8 cellular contexts compared by ENCODE assay signal in genomic region chr17:44187131-44187899, GRCh38. TPM values are rescaled to one million over a fixed set of nuclear protein-coding genes. Genes with fewer than 3 reads are reported as not detected.
DNase-seq lines count a peak whose midpoint lies in the region; ATAC-seq and TF ChIP-seq lines count a peak whose summit lies in the region.

No MANE protein-coding gene starts in this region.

- 0 out of 2 replicates have a peak, but pooled peaks cover 5% of the 10 kb centered on the region for H4K20me1 ChIP-seq in DOHH2 (ENCODE audit: control insufficient read depth, insufficient read depth, low read depth, low read length)

- H3K4me3 ChIP-seq in DOHH2 (ENCODE audit: low read length) (peak overlapping the region; percentile 96), prostate gland (peak overlapping the region; percentile 93 to 96)

- H3K9me2 ChIP-seq in DOHH2 (replicated peaks; ENCODE audit: control insufficient read depth, low read length), result no peaks in the 10 kb centered on the region

- H3K27me3 ChIP-seq in DOHH2 (ENCODE audit: control insufficient read depth, low read length) (no peaks in the 10 kb centered on the region), foreskin keratinocyte (no peaks in the 10 kb centered on the region), prostate gland (replicated peaks; ENCODE audit: insufficient read depth) (no peaks in the 10 kb centered on the region)

- ATAC-seq in GM19463 (IDR thresholded peaks at IDR 0.05; ENCODE audit: unreplicated experiment), result peak; percentile 38
- ATAC-seq in HG03469 (IDR thresholded peaks at IDR 0.05; ENCODE audit: unreplicated experiment), result peak; percentile 11
- peak; percentile 49 for ATAC-seq in foreskin keratinocyte

- H3F3A ChIP-seq in DOHH2 (ENCODE audit: control insufficient read depth, insufficient read depth), result peaks cover 4% of the 10 kb centered on the region

- CTCF ChIA-PET in activated CD4-positive, alpha-beta memory T cell treated with anti-CD3 and anti-CD28 coated beads for 36 hours (lab: Charles Lee), result interaction anchor here (0.7 to 3.3 kb wide), 12 partner anchors 11 to 158 kb away, joined by 3 to 33 read pairs (median 4); partner anchors contain the start of genes GRN and HDAC5

- POLR2A ChIA-PET in activated CD4-positive, alpha-beta memory T cell treated with anti-CD3 and anti-CD28 coated beads for 36 hours (lab: Charles Lee), result interaction anchor here (0.7 to 4.8 kb wide), 7 partner anchors 11 to 158 kb away, joined by 3 to 22 read pairs (median 7); partner anchors contain the start of genes ATXN7L3 and HDAC5

- intact Hi-C loops in activated CD4-positive, alpha-beta memory T cell treated with anti-CD3 and anti-CD28 coated beads for 36 hours (cut with micrococcal nuclease), result loop anchor here (2.0 kb wide), 1 partner anchor 65 kb away; the partner anchor contains the start of gene HDAC5
- intact Hi-C loops in prostate gland (cut with DNase I), result no loop called here

- DNase-seq in activated CD4-positive, alpha-beta memory T cell treated with anti-CD3 and anti-CD28 coated beads for 36 hours, result peak; percentile 46
- DNase-seq in foreskin keratinocyte (no peak), prostate gland (ENCODE audit: low spot score) (no peak)
- DNase-seq in stimulated activated CD4-positive, alpha-beta T cell treated with anti-CD3 and anti-CD28 coated beads, Interleukin-15, amount 100 ng/mL, for 24 hours, result no peak
- no peak for DNase-seq in stimulated activated CD4-positive, alpha-beta T cell treated with anti-CD3 and anti-CD28 coated beads, Interleukin-4, amount 100 ng/mL, for 4 hours

- no peak for TF ChIP-seq POLR2A in prostate gland (IDR thresholded peaks at IDR 0.05)

- H3K4me2 ChIP-seq in DOHH2 (ENCODE audit: low read length), result peak overlapping the region; percentile 68

- H3K36me3 Mint-ChIP-seq in activated CD4-positive, alpha-beta memory T cell treated with anti-CD3 and anti-CD28 coated beads for 36 hours, result peaks cover 17% of the 10 kb centered on the region

- H3K27ac ChIP-seq in DOHH2 (ENCODE audit: low read depth, low read length), result peak overlapping the region; percentile 74
- H3K27ac ChIP-seq in foreskin keratinocyte, result peak overlapping the region; percentile 95
- H3K27ac ChIP-seq in prostate gland, result peak overlapping the region; percentile 99

- 1% methylated on average over 32 of the region's 32 CpGs for WGBS in prostate gland

- H3K9me3 Mint-ChIP-seq in activated CD4-positive, alpha-beta memory T cell treated with anti-CD3 and anti-CD28 coated beads for 36 hours, result no peaks in the 10 kb centered on the region

- H3K27ac Mint-ChIP-seq in activated CD4-positive, alpha-beta memory T cell treated with anti-CD3 and anti-CD28 coated beads for 36 hours, result peak overlapping the region; percentile 97

- peaks cover 31% of the 10 kb centered on the region for H3K36me3 ChIP-seq in DOHH2 (ENCODE audit: control insufficient read depth, low read length)
- H3K36me3 ChIP-seq in prostate gland, result no peaks in the 10 kb centered on the region

- H3K4me1 ChIP-seq in DOHH2 (ENCODE audit: control insufficient read depth, low read length) (peaks cover 28% of the 10 kb centered on the region), foreskin keratinocyte (peaks cover 14% of the 10 kb centered on the region), prostate gland (replicated peaks) (peaks cover 10% of the 10 kb centered on the region)

- H3K4me1 Mint-ChIP-seq in activated CD4-positive, alpha-beta memory T cell treated with anti-CD3 and anti-CD28 coated beads for 36 hours (ENCODE audit: low read depth), result peaks cover 38% of the 10 kb centered on the region

- H3K9me3 ChIP-seq in DOHH2 (ENCODE audit: control insufficient read depth, insufficient read depth, low read length), result no peaks in the 10 kb centered on the region
- H3K9me3 ChIP-seq in prostate gland, result no peaks in the 10 kb centered on the region

- no peaks in the 10 kb centered on the region for H3K27me3 Mint-ChIP-seq in activated CD4-positive, alpha-beta memory T cell treated with anti-CD3 and anti-CD28 coated beads for 36 hours

- TF ChIP-seq CTCF in DOHH2 (IDR thresholded peaks at IDR 0.05; ENCODE audit: low read depth, low read length, poor library complexity, severe bottlenecking), result no peak
- no peak for TF ChIP-seq CTCF in foreskin keratinocyte (conservative IDR thresholded peaks at IDR 0.05)
- TF ChIP-seq CTCF in prostate gland (IDR thresholded peaks at IDR 0.05), result no peak

- H3K4me3 Mint-ChIP-seq in activated CD4-positive, alpha-beta memory T cell treated with anti-CD3 and anti-CD28 coated beads for 36 hours, result peak overlapping the region; percentile 94

- peaks cover 58% of the 10 kb centered on the region for H3K79me2 ChIP-seq in DOHH2 (ENCODE audit: control insufficient read depth, low read length)

RNA-seq across cellular contexts. Expression of gene TMUB2, which starts 0.5 kb away (rescaled TPM):
- 10 to 100 TPM; 21.8 to 21.9 TPM for total RNA-seq in activated CD4-positive, alpha-beta memory T cell treated with anti-CD3 and anti-CD28 coated beads for 36 hours
- total RNA-seq in foreskin keratinocyte (20.3 and 20.4 TPM in 2 replicates), prostate gland (10 to 100 TPM; 42.9 to 67.2 TPM)
- polyA plus RNA-seq in foreskin keratinocyte, result 23.7 and 25.7 TPM in 2 replicates

RNA-seq across cellular contexts. Expression of gene ATXN7L3, which starts 12.4 kb away (rescaled TPM):
- total RNA-seq in activated CD4-positive, alpha-beta memory T cell treated with anti-CD3 and anti-CD28 coated beads for 36 hours, result 10 to 100 TPM; 63.4 to 69.7 TPM
- total RNA-seq in foreskin keratinocyte (43.5 and 45.3 TPM in 2 replicates), prostate gland (10 to 100 TPM; 45.8 to 72.0 TPM)
- 26.6 and 28.7 TPM in 2 replicates for polyA plus RNA-seq in foreskin keratinocyte

RNA-seq across cellular contexts. Expression of gene ASB16, which starts 16.8 kb away (rescaled TPM):
- under 1 TPM in 1 of 2 experiments, not detected in 1; 0.19 TPM for total RNA-seq in activated CD4-positive, alpha-beta memory T cell treated with anti-CD3 and anti-CD28 coated beads for 36 hours
- total RNA-seq in foreskin keratinocyte, result not detected in 2 replicates
- not detected in 2 replicates for polyA plus RNA-seq in foreskin keratinocyte
- 1 to 10 TPM; 3.2 to 4.4 TPM for total RNA-seq in prostate gland

RNA-seq across cellular contexts. Expression of gene UBTF, which starts 32.2 kb away (rescaled TPM):
- total RNA-seq in activated CD4-positive, alpha-beta memory T cell treated with anti-CD3 and anti-CD28 coated beads for 36 hours, result 100 to 1,000 TPM; 112 to 118 TPM
- total RNA-seq in foreskin keratinocyte (49.8 and 56.0 TPM in 2 replicates), prostate gland (10 to 100 TPM; 73.4 to 77.2 TPM)
- polyA plus RNA-seq in foreskin keratinocyte, result 28.8 and 32.1 TPM in 2 replicates

RNA-seq across cellular contexts. Expression of gene HROB, which starts 45.6 kb away (rescaled TPM):
- total RNA-seq in activated CD4-positive, alpha-beta memory T cell treated with anti-CD3 and anti-CD28 coated beads for 36 hours, result 10 to 100 TPM; 17.9 to 19.8 TPM
- 11.1 and 12.9 TPM in 2 replicates for total RNA-seq in foreskin keratinocyte
- polyA plus RNA-seq in foreskin keratinocyte, result 8.8 and 9.3 TPM in 2 replicates
- total RNA-seq in prostate gland, result 1 to 10 TPM; 1.4 to 8.1 TPM
